ENCODE assay signal across 8 cellular contexts in the genomic region with DNA sequence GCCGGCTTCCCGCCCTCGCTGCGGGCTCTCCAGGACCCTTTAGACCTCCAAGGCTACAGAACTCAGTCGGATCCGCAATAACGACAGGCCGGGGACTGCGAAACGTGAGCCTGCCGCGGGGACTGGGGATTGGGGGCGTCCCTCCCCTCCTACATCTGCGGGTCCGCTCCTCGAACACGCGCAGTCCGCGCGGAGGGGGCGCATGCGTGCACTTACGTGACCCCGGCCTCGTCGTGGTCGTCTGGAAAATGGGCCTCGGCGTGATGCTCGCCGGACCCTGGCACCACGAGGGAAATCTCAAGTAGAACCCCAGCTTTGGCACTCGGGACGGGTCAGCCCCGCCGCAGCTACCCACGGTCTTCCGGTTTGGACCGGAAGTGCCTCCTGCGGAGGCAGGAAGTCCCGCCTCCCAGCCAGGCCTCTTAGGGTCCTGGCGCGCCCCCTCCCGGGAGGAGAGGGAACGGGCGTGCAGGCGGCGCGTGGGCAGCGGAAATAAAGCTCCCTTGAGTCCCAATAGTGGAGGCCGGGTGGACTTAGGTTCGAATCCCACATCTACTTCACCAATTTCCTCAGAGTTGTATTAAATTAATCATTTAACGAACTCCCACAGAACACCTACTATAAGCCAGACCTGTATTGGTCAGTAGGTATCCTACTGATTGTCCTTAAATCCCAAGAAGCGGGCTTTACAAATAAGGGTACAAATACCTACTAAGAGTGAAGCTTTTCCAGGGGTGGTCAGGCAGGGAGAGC. TPM values are rescaled to one million over a fixed set of nuclear protein-coding genes. Genes with fewer than 3 reads are reported as not detected.
DNase-seq lines count a peak whose midpoint lies in the region; ATAC-seq, FAIRE-seq and TF ChIP-seq lines count a peak whose summit lies in the region.

A gene with protein sequence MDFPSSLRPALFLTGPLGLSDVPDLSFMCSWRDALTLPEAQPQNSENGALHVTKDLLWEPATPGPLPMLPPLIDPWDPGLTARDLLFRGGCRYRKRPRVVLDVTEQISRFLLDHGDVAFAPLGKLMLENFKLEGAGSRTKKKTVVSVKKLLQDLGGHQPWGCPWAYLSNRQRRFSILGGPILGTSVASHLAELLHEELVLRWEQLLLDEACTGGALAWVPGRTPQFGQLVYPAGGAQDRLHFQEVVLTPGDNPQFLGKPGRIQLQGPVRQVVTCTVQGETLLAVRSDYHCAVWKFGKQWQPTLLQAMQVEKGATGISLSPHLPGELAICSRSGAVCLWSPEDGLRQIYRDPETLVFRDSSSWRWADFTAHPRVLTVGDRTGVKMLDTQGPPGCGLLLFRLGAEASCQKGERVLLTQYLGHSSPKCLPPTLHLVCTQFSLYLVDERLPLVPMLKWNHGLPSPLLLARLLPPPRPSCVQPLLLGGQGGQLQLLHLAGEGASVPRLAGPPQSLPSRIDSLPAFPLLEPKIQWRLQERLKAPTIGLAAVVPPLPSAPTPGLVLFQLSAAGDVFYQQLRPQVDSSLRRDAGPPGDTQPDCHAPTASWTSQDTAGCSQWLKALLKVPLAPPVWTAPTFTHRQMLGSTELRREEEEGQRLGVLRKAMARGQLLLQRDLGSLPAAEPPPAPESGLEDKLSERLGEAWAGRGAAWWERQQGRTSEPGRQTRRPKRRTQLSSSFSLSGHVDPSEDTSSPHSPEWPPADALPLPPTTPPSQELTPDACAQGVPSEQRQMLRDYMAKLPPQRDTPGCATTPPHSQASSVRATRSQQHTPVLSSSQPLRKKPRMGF (minus strand): TSS at position 373 of the 753 bp plus-strand sequence. CDS start 2,069 bp downstream, outside the sequence.

- DNase-seq in NCI-H748 treated with DMSO at 0.1 percent for 48 hours (lab: John Stamatoyannopoulos, UW): peak; percentile 62
- DNase-seq in activated CD4-positive, alpha-beta T cell treated with anti-CD3 and anti-CD28 coated beads, Interleukin-2, amount 50 U/mL, for 24 hours (ENCODE audit: low read depth in 1 of 2, low spot score in 1 of 2): peak; percentile 86 to 89
- peak; percentile 98 for DNase-seq in dermis blood vessel endothelial cell
- peak; percentile 92 for DNase-seq in HepG2 (ENCODE audit: low spot score)
- peak; percentile 91 for DNase-seq in stimulated activated CD4-positive, alpha-beta T cell treated with anti-CD3 and anti-CD28 coated beads, Interleukin-4, amount 100 ng/mL, for 1 hour

- H3K27ac ChIP-seq in C4-2B: peak within 1 kb of the TSS; percentile 80
- H3K27ac ChIP-seq in HepG2 (ENCODE audit: extremely low read length, insufficient read depth, low read length): peak within 1 kb of the TSS; percentile 55

- H3K79me2 ChIP-seq in HepG2 (ENCODE audit: insufficient read depth, low read length): peaks cover 25% of the 10 kb centered on the region

- POLR2A ChIA-PET in HepG2 (lab: Yijun Ruan, JAX): interaction anchor here (0.9 to 1.6 kb wide), 5 partner anchors 10 to 233 kb away, joined by 5 to 18 read pairs (median 7); a partner anchor contains a TSS

- TF ChIP-seq POLR2A in HepG2 (IDR thresholded peaks at IDR 0.05; ENCODE audit: insufficient read depth in 1 of 2, low read depth in 2 of 2, low read length in 2 of 2): peak; percentile 67 to 89

- no peaks in the 10 kb centered on the region for H3K9me3 ChIP-seq in HepG2 (ENCODE audit: low read length)

- H3K4me2 ChIP-seq in HepG2 (ENCODE audit: low read depth, low read length): peak within 1 kb of the TSS; percentile 90

- no TSS peak for BruUV-seq in HepG2 (replicated peaks; lab: Mats Ljungman, UMichigan)

- H4K20me1 ChIP-seq in HepG2 (ENCODE audit: insufficient read depth, low read length): no peaks in the 10 kb centered on the region

- CTCF ChIA-PET in HepG2 (lab: Yijun Ruan, JAX; ENCODE audit: low intra/inter-chr PET ratio, low total read pairs): interaction anchor here (0.6 to 2.1 kb wide), 3 partner anchors 98 to 298 kb away, joined by 3 to 13 read pairs (median 3); no protein-coding TSS in a partner anchor

- peaks cover 14% of the 10 kb centered on the region for H3K4me1 ChIP-seq in HepG2 (ENCODE audit: insufficient read depth, low read length)

- H3K36me3 ChIP-seq in HepG2 (replicated peaks in 1 of 2; ENCODE audit: control insufficient read depth in 1 of 2, insufficient read depth in 2 of 2, low read length in 2 of 2): peaks cover 13 to 29% of the 10 kb centered on the region in 2 experiments; a peak in 4 of 5 replicates

- intact Hi-C loops in HepG2 (cut with micrococcal nuclease; ENCODE audit: unreplicated experiment): loop anchor here (1.0 kb wide), 2 partner anchors 44 to 102 kb away; no protein-coding TSS in a partner anchor

- in situ Hi-C loops in HepG2 (cut with HindIII; ENCODE audit: extremely low pct_ligation_motif_present, low pct_unique_long_range_greater_than_20kb): loop anchor here (25.0 kb wide), 1 partner anchor 225 kb away; a partner anchor contains a TSS

- peak; percentile 93 for ATAC-seq in GM19328 (IDR thresholded peaks at IDR 0.05; ENCODE audit: unreplicated experiment)
- ATAC-seq in HG03520 (IDR thresholded peaks at IDR 0.05; ENCODE audit: unreplicated experiment): peak; percentile 94
- peak; percentile 93 for ATAC-seq in HepG2

- peak; percentile 98 for TF ChIP-seq CTCF in C4-2B (conservative IDR thresholded peaks at IDR 0.05)
- TF ChIP-seq CTCF in HepG2 (CRISPR knock-in tag; IDR thresholded peaks at IDR 0.05): peak; percentile 99

- 0 out of 4 replicates have a peak, but pooled peaks of 1 of the 2 experiments have one; percentile 24 for TF ChIP-seq EP300 in HepG2 (IDR thresholded peaks at IDR 0.05; ENCODE audit: low read depth in 2 of 2, low read length in 2 of 2)
- TF ChIP-seq EP300 in HepG2 (CRISPR knock-in tag; IDR thresholded peaks at IDR 0.05; ENCODE audit: borderline replicate concordance): peak; percentile 45

- no peaks in the 10 kb centered on the region for H3K27me3 ChIP-seq in HepG2 (ENCODE audit: control insufficient read depth in 1 of 2, insufficient read depth in 2 of 2, low read length in 2 of 2)

- FAIRE-seq in HepG2 (lab: Jason Lieb, UNC): peak; percentile 59

- H3K4me3 ChIP-seq in HepG2 (replicated peaks in 1 of 3; ENCODE audit: insufficient read depth in 1 of 3, low read depth in 2 of 3, low read length in 3 of 3): peak within 1 kb of the TSS; percentile 86 to 100 (median 99)

- 5% methylated on average over 21 of the region's 55 CpGs for whole genome bisulfite sequencing in HepG2 (ENCODE audit: low lambda C conversion rate)

- H3K9ac ChIP-seq in HepG2 (ENCODE audit: insufficient read depth, low read depth, low read length): peak within 1 kb of the TSS; percentile 88

- peak; percentile 92 for TF ChIP-seq RAD21 in HepG2 (CRISPR knock-in tag; IDR thresholded peaks at IDR 0.05)

- H2AFZ ChIP-seq in HepG2 (ENCODE audit: low read length): no peak within 1 kb of the TSS

TF ChIP-seq in HepG2, 621 proteins besides CTCF, POLR2A, EP300 and RAD21 (continues in another document):
- TF ChIP-seq KLF11 (CRISPR knock-in tag; IDR thresholded peaks at IDR 0.05) (peak; percentile 83; the same call in 1 of the 2 replicates), JDP2 (CRISPR knock-in tag; IDR thresholded peaks at IDR 0.05; ENCODE audit: borderline replicate concordance) (no peak), ZNF441 (CRISPR knock-in tag; IDR thresholded peaks at IDR 0.05; ENCODE audit: borderline replicate concordance) (no peak), FOXK1 (CRISPR knock-in tag; IDR thresholded peaks at IDR 0.05; ENCODE audit: borderline replicate concordance, low read depth) (peak; percentile 87; the same call in 1 of the 2 replicates), NRL (CRISPR knock-in tag; IDR thresholded peaks at IDR 0.05; ENCODE audit: borderline replicate concordance) (peak; percentile 85), ZNF589 (CRISPR knock-in tag; conservative IDR thresholded peaks at IDR 0.05) (no peak), ZKSCAN1 (IDR thresholded peaks at IDR 0.05; ENCODE audit: low read length) (no peak), TEAD3 (CRISPR knock-in tag; optimal IDR thresholded peaks at IDR 0.05; ENCODE audit: borderline replicate concordance) (peak; percentile 52), POLR2AphosphoS5 (IDR thresholded peaks at IDR 0.05; ENCODE audit: low read depth, low read length) (peak; percentile 90), JUN (CRISPR knock-in tag; IDR thresholded peaks at IDR 0.05) (no peak), ZFP1 (CRISPR knock-in tag; IDR thresholded peaks at IDR 0.05) (no peak), KLF6 (CRISPR knock-in tag; IDR thresholded peaks at IDR 0.05) (peak; percentile 52; the same call in 1 of the 2 replicates), STAG1 (CRISPR knock-in tag; IDR thresholded peaks at IDR 0.05) (peak; percentile 73), ZNF672 (CRISPR knock-in tag; IDR thresholded peaks at IDR 0.05) (no peak)

RNA-seq across cellular contexts. Expression of the gene that starts here (rescaled TPM):
- 16.8 and 24.2 TPM in 2 replicates for total RNA-seq in dermis blood vessel endothelial cell
- total RNA-seq in HepG2 (2016; rRNA removed; fragmentation: Illumina TruSeq; extraction: Trizol): 8.3 and 15.6 TPM in 2 replicates
- total RNA-seq in HepG2 (2016; cell fraction: cytosol; rRNA removed; fragmentation: Illumina TruSeq; extraction: Trizol; ENCODE audit: low read depth): 9.0 and 11.9 TPM in 2 replicates
- total RNA-seq in HepG2 (2016; cell fraction: insoluble cytoplasmic fraction; rRNA removed; fragmentation: Illumina TruSeq; extraction: Trizol): 5.7 and 17.7 TPM in 2 replicates
- total RNA-seq in HepG2 (2016; cell fraction: membrane; rRNA removed; fragmentation: Illumina TruSeq; extraction: Trizol): 9.2 and 10.3 TPM in 2 replicates
- 33.5 and 39.8 TPM in 2 replicates for total RNA-seq in HepG2 (2016; cell fraction: nucleus; rRNA removed; fragmentation: Illumina TruSeq; extraction: Trizol)
- 20.8 and 25.2 TPM in 2 replicates for polyA plus RNA-seq in HepG2 (2011; rRNA removed)
- 6.5 and 8.8 TPM in 2 replicates for polyA plus RNA-seq in HepG2 (2011; cell fraction: cytosol; rRNA removed)
- 318 and 424 TPM in 2 replicates for polyA plus RNA-seq in HepG2 (2011; cell fraction: nucleus; rRNA removed)
- 24.5 and 34.3 TPM in 2 replicates for polyA plus RNA-seq in HepG2 (2012)
- 1.1 and 1.7 TPM in 2 replicates for polyA plus RNA-seq in HepG2 (2016; cell fraction: cytosol; fragmentation: Illumina TruSeq; extraction: Trizol; ENCODE audit: low read depth)
- 9.1 and 13.0 TPM in 2 replicates for polyA plus RNA-seq in HepG2 (2016; cell fraction: insoluble cytoplasmic fraction; fragmentation: Illumina TruSeq; extraction: Trizol; ENCODE audit: low read depth)
- polyA plus RNA-seq in HepG2 (2016; cell fraction: membrane; fragmentation: Illumina TruSeq; extraction: Trizol; ENCODE audit: low read depth): 1.9 and 2.6 TPM in 2 replicates
- 119 and 132 TPM in 2 replicates for polyA plus RNA-seq in HepG2 (2016; cell fraction: nucleus; fragmentation: Illumina TruSeq; extraction: Trizol; ENCODE audit: insufficient read depth, low read depth)
- 40.8 and 57.1 TPM in 2 replicates for polyA minus RNA-seq in HepG2 (2011; rRNA and poly(A)+ RNA removed; ENCODE audit: low replicate concordance)
- polyA minus RNA-seq in HepG2 (2011; cell fraction: cytosol; rRNA and poly(A)+ RNA removed): 4.0 and 5.1 TPM in 2 replicates
- polyA minus RNA-seq in HepG2 (2011; cell fraction: nucleus; rRNA and poly(A)+ RNA removed): 62.5 and 75.1 TPM in 2 replicates

Comparison
In these comparisons a context has a peak if more than half of its experiments do, and no peak if none do; other contexts are left out.
1. Peak in every context shown above with its lines: DNase-seq, ATAC-seq, H3K4me3 ChIP-seq and H3K27ac ChIP-seq.